In genomic region chr12:50110127-50110761, GRCh38 we compare ENCODE assay signal across 1 cellular context.
TF ChIP-seq lines count a peak whose summit lies in the region.

No MANE protein-coding gene starts in this region.

TF ChIP-seq in HepG2, 621 proteins besides CTCF, POLR2A, EP300 and RAD21 (continued from another document and continues in another):
- peak; percentile 26 for TF ChIP-seq ARID5B (CRISPR knock-in tag; IDR thresholded peaks at IDR 0.05)
- peak; percentile 81 for TF ChIP-seq HNF4A (CRISPR knock-in tag; IDR thresholded peaks at IDR 0.05)
- TF ChIP-seq ZNF232 (CRISPR knock-in tag; IDR thresholded peaks at IDR 0.05; ENCODE audit: borderline replicate concordance): no peak
- TF ChIP-seq ZBTB2 (CRISPR knock-in tag; IDR thresholded peaks at IDR 0.05; ENCODE audit: low read depth): 0 out of 2 replicates have a peak, but pooled peaks have one; percentile 22
- TF ChIP-seq HIVEP1 (CRISPR knock-in tag; IDR thresholded peaks at IDR 0.05): peak; percentile 88
- peak; percentile 74 for TF ChIP-seq ZNF687 (CRISPR knock-in tag; IDR thresholded peaks at IDR 0.05)
- TF ChIP-seq ZMYM4 (CRISPR knock-in tag; IDR thresholded peaks at IDR 0.05): 0 out of 2 replicates have a peak, but pooled peaks have one; percentile 13
- peak; percentile 81; the same call in 1 of the 2 replicates for TF ChIP-seq TFAP4 (IDR thresholded peaks at IDR 0.05; ENCODE audit: borderline replicate concordance, low read depth)
- 0 out of 2 replicates have a peak, but pooled peaks have one; percentile 34 for TF ChIP-seq ZSCAN9 (CRISPR knock-in tag; IDR thresholded peaks at IDR 0.05; ENCODE audit: borderline replicate concordance)
- peak; percentile 32; the same call in 1 of the 2 replicates for TF ChIP-seq GATAD1 (CRISPR knock-in tag; IDR thresholded peaks at IDR 0.05)
- no peak for TF ChIP-seq SOX6 (IDR thresholded peaks at IDR 0.05)
- peak; percentile 77 for TF ChIP-seq SOX6 (CRISPR knock-in tag; IDR thresholded peaks at IDR 0.05)
- peak; percentile 38; the same call in 1 of the 2 replicates for TF ChIP-seq ZNF280D (CRISPR knock-in tag; IDR thresholded peaks at IDR 0.05)
- no peak for TF ChIP-seq NPAS2 (CRISPR knock-in tag; IDR thresholded peaks at IDR 0.05; ENCODE audit: borderline replicate concordance)
- peak; percentile 14; the same call in 1 of the 2 replicates for TF ChIP-seq CBX5 (CRISPR knock-in tag; IDR thresholded peaks at IDR 0.05; ENCODE audit: borderline replicate concordance)
- peak; percentile 59; the same call in 1 of the 2 replicates for TF ChIP-seq RFXAP (CRISPR knock-in tag; IDR thresholded peaks at IDR 0.05; ENCODE audit: borderline replicate concordance)
- 0 out of 2 replicates have a peak, but pooled peaks have one; percentile 38 for TF ChIP-seq MLX (CRISPR knock-in tag; IDR thresholded peaks at IDR 0.05)
- no peak for TF ChIP-seq LCORL (IDR thresholded peaks at IDR 0.05)
- peak; percentile 74 for TF ChIP-seq LCORL (CRISPR knock-in tag; IDR thresholded peaks at IDR 0.05)
- TF ChIP-seq ESRRA (CRISPR knock-in tag; IDR thresholded peaks at IDR 0.05; ENCODE audit: low read depth): 0 out of 2 replicates have a peak, but pooled peaks have one; percentile 8
- peak; percentile 22; the same call in 1 of the 2 replicates for TF ChIP-seq YEATS2 (CRISPR knock-in tag; IDR thresholded peaks at IDR 0.05; ENCODE audit: borderline replicate concordance)
- TF ChIP-seq ZNF703 (CRISPR knock-in tag; IDR thresholded peaks at IDR 0.05; ENCODE audit: borderline replicate concordance): no peak
- TF ChIP-seq HDAC2 (CRISPR knock-in tag; IDR thresholded peaks at IDR 0.05): peak; percentile 18; the same call in 1 of the 2 replicates
- TF ChIP-seq MXD3 (CRISPR knock-in tag; IDR thresholded peaks at IDR 0.05): 0 out of 2 replicates have a peak, but pooled peaks have one; percentile 18
- TF ChIP-seq ZNF331 (CRISPR knock-in tag; IDR thresholded peaks at IDR 0.05): peak; percentile 29; the same call in 1 of the 2 replicates
- peak; percentile 55; the same call in 1 of the 2 replicates for TF ChIP-seq ZNF431 (CRISPR knock-in tag; IDR thresholded peaks at IDR 0.05; ENCODE audit: borderline replicate concordance, low read depth)
- TF ChIP-seq NR2F6 (IDR thresholded peaks at IDR 0.05): peak; percentile 47
- TF ChIP-seq NR2F6 (CRISPR knock-in tag; IDR thresholded peaks at IDR 0.05): peak; percentile 74
- peak; percentile 58; the same call in 1 of the 2 replicates for TF ChIP-seq SAP130 (CRISPR knock-in tag; IDR thresholded peaks at IDR 0.05; ENCODE audit: low read depth)
- TF ChIP-seq ZNF546 (CRISPR knock-in tag; conservative IDR thresholded peaks at IDR 0.05): 0 out of 2 replicates have a peak, but pooled peaks have one; percentile 12
- no peak for TF ChIP-seq ATRX (CRISPR knock-in tag; IDR thresholded peaks at IDR 0.05; ENCODE audit: borderline replicate concordance)
- TF ChIP-seq ARID4A (CRISPR knock-in tag; IDR thresholded peaks at IDR 0.05; ENCODE audit: borderline replicate concordance): peak; percentile 31; the same call in 1 of the 2 replicates
- peak; percentile 68 for TF ChIP-seq ELF3 (CRISPR knock-in tag; IDR thresholded peaks at IDR 0.05)
- 0 out of 2 replicates have a peak, but pooled peaks have one; percentile 36 for TF ChIP-seq THAP7 (CRISPR knock-in tag; IDR thresholded peaks at IDR 0.05)
- TF ChIP-seq NCOA2 (CRISPR knock-in tag; IDR thresholded peaks at IDR 0.05): no peak; the same call in 1 of the 2 replicates
